In the genomic region with DNA sequence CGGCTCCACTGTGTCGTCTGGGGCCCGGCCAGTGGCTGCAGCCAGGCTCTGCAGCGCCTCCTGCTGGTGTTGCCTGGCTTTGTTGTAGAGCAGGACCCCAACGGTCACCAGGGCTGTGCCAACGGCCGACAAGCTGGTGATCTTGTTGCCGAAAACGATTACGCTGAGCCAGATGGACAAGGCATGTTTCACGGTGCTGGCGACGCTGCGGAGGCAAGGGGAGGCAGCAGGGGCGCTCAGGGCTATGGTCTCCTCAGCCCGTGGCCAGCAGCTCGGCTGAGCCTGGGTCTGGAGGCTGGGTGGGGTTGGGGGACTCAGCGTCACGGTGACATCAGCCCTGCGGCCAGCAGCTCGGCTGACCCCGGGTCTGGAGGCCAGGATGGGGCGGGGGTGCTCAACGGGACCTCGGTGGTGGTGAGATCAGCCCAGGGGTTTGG, we compare ENCODE assay signal across 9 cellular contexts. TPM values are rescaled to one million over a fixed set of nuclear protein-coding genes. Genes with fewer than 3 reads are reported as not detected.
DNase-seq lines count a peak whose midpoint lies in the region; ATAC-seq, FAIRE-seq and TF ChIP-seq lines count a peak whose summit lies in the region.
"Had no signal": no experiment of that assay in that cellular context is flagged by ENCODE, and none has a peak within 500 bp of the region (broad histone marks: within the 10 kb centered on the region; RNA-seq: fewer than 3 reads in every experiment).

No MANE protein-coding gene starts in this region.

- no peak for FAIRE-seq in A549 (lab: Jason Lieb, UNC)

- H3K4me1 ChIP-seq in A549 = no peaks in the 10 kb centered on the region
- no peaks in the 10 kb centered on the region for H3K4me1 ChIP-seq in HCT116 (ENCODE audit: control insufficient read depth in 1 of 2, insufficient read depth in 2 of 2, low read length in 2 of 2)
- H3K4me1 ChIP-seq in right lobe of liver = no peaks in the 10 kb centered on the region

- H3K9ac ChIP-seq in HCT116 (ENCODE audit: low read length) = no peak overlapping the region

- no peak for TF ChIP-seq RAD21 in A549 (conservative IDR thresholded peaks at IDR 0.05 in 1 of 2, IDR thresholded peaks at IDR 0.05 in 1 of 2)
- 0 out of 2 replicates have a peak, but pooled peaks have one; percentile 17 for TF ChIP-seq RAD21 in HCT116 (IDR thresholded peaks at IDR 0.05; ENCODE audit: low read depth)

- intact Hi-C loops in HCT116 (cut with micrococcal nuclease) = no loop called here
- intact Hi-C loops in right lobe of liver (cut with DNase I) = no loop called here

- no peak overlapping the region for H3K27ac ChIP-seq in A549
- H3K27ac ChIP-seq in HCT116 (ENCODE audit: low read depth, low read length) = no peak overlapping the region
- no peak overlapping the region for H3K27ac ChIP-seq in right lobe of liver

- TF ChIP-seq CTCF in A549 (IDR thresholded peaks at IDR 0.05) (peak; percentile 32; the same call in 2 of the 3 replicates), HCT116 (IDR thresholded peaks at IDR 0.05 in 2 of 3, conservative IDR thresholded peaks at IDR 0.05 in 1 of 3; ENCODE audit: borderline replicate concordance in 1 of 3, insufficient read depth in 1 of 3, low read depth in 2 of 3, low read length in 2 of 3) (peak in 2 of 3 experiments; percentile 63 to 67; a peak in 4 of 6 replicates), right lobe of liver (IDR thresholded peaks at IDR 0.05) (peak; percentile 17 to 42 (median 34))

- RAD21 ChIA-PET in HCT116 (lab: Charles Lee; ENCODE audit: low non-redundant PET in 1 of 2, low total read pairs in 2 of 2, uncharacterized antibody in 2 of 2, unreplicated experiment in 2 of 2) = no interaction called here

- CTCF ChIA-PET in A549 (lab: Yijun Ruan, JAX) = interaction anchor here (0.6 to 1.2 kb wide), 5 partner anchors 12 to 56 kb away, joined by 3 to 5 read pairs (median 3); no protein-coding TSS in a partner anchor
- CTCF ChIA-PET in HCT116 (lab: Charles Lee) = interaction anchor here (1.0 kb wide), 1 partner anchor 37 kb away, joined by 3 read pairs; no protein-coding TSS in a partner anchor

- DNase-seq in A549 (ENCODE audit: low read depth in 1 of 2, low spot score in 1 of 2) = peak in 1 of 2 experiments; percentile 14
- no peak for DNase-seq in HCT116 (ENCODE audit: low read depth, low spot score)
- peak; percentile 35 for DNase-seq in activated naive CD4-positive, alpha-beta T cell treated with Interleukin-2 at 50 U/mL for 16 hours
- DNase-seq in right lobe of liver = peak in 2 of 3 donors; percentile 37 to 46
- no peak for DNase-seq in midbrain (lab: John Stamatoyannopoulos, UW)

- WGBS in A549 (ENCODE audit: missing lambda C conversion rate) = 87% methylated on average over 24 of the region's 25 CpGs
- WGBS in right lobe of liver (ENCODE audit: insufficient coverage, low coverage, low lambda C conversion rate, missing lambda C conversion rate) = 91% methylated on average over 9 of the region's 25 CpGs

- H3K36me3 ChIP-seq in HCT116 (ENCODE audit: control insufficient read depth in 1 of 2, insufficient read depth in 2 of 2, low read length in 2 of 2) (peaks cover 0 to 7% of the 10 kb centered on the region in 2 experiments; a peak in 3 of 4 replicates), right lobe of liver (peaks cover 0 to 32% (median 14%) of the 10 kb centered on the region in 4 donors)

- H2AFZ ChIP-seq in HCT116 (ENCODE audit: low read depth, low read length, poor library complexity, severe bottlenecking) = no peak overlapping the region

- H3K9me3 ChIP-seq in A549 (no peaks in the 10 kb centered on the region), HCT116 (ENCODE audit: control insufficient read depth in 1 of 2, insufficient read depth in 1 of 2, low read depth in 1 of 2, low read length in 2 of 2) (no peaks in the 10 kb centered on the region), right lobe of liver (no peaks in the 10 kb centered on the region)

- H3K27me3 ChIP-seq in HCT116 (ENCODE audit: insufficient read depth, low read length) = no peaks in the 10 kb centered on the region
- no peaks in the 10 kb centered on the region for H3K27me3 ChIP-seq in right lobe of liver

- H3K4me3 ChIP-seq in A549 = no peak overlapping the region
- H3K4me3 ChIP-seq in HCT116 (replicated peaks in 1 of 2; ENCODE audit: low read depth in 1 of 2, low read length in 2 of 2) = no peak overlapping the region
- H3K4me3 ChIP-seq in right lobe of liver = no peak overlapping the region

- POLR2A ChIA-PET in A549 (lab: Yijun Ruan, JAX) = no interaction called here
- POLR2A ChIA-PET in HCT116 (lab: Charles Lee) = no interaction called here

- TF ChIP-seq POLR2A in A549 (IDR thresholded peaks at IDR 0.05; ENCODE audit: low read length) (no peak), HCT116 (IDR thresholded peaks at IDR 0.05; ENCODE audit: borderline replicate concordance, extremely low read depth, insufficient read depth, insufficient read length) (no peak), right lobe of liver (IDR thresholded peaks at IDR 0.05) (no peak)

- H4K20me1 ChIP-seq in HCT116 (ENCODE audit: insufficient read depth) = no peaks in the 10 kb centered on the region

- H3K4me2 ChIP-seq in A549 (no peak overlapping the region), HCT116 (ENCODE audit: low read length) (no peak overlapping the region)

- ATAC-seq in A549 (peak in 1 of 2 experiments; percentile 73; a peak in 3 of 6 replicates), HCT116 (peak; percentile 69), right lobe of liver (peak in 2 of 4 donors; percentile 17 to 46), GM18873 (IDR thresholded peaks at IDR 0.05; ENCODE audit: low FRiP score, unreplicated experiment) (no peak), HG02610 (IDR thresholded peaks at IDR 0.05; ENCODE audit: unreplicated experiment) (no peak), GM18868 (IDR thresholded peaks at IDR 0.05; ENCODE audit: unreplicated experiment) (no peak)

- TF ChIP-seq EP300 in A549 (IDR thresholded peaks at IDR 0.05) = no peak

- H3K79me2 ChIP-seq in HCT116 (ENCODE audit: insufficient read depth, low read length) = no peaks in the 10 kb centered on the region

- no TSS peak for BruUV-seq in HCT116 (replicated peaks; lab: Mats Ljungman, UMichigan)

- no peaks in the 10 kb centered on the region for H3K9me2 ChIP-seq in HCT116 (ENCODE audit: insufficient read depth)

TF ChIP-seq in A549, 52 proteins besides CTCF, POLR2A, EP300 and RAD21 (continues in another document):
- no peak for TF ChIP-seq MYC (IDR thresholded peaks at IDR 0.05; ENCODE audit: borderline replicate concordance, low read length)
- TF ChIP-seq MAZ (IDR thresholded peaks at IDR 0.05; ENCODE audit: borderline replicate concordance, low read depth, low read length) = no peak

TF ChIP-seq in HCT116, 20 proteins besides CTCF, POLR2A, EP300 and RAD21:
- no peak for TF ChIP-seq SRF (IDR thresholded peaks at IDR 0.05; ENCODE audit: low read depth)
- TF ChIP-seq, protein P1, sequence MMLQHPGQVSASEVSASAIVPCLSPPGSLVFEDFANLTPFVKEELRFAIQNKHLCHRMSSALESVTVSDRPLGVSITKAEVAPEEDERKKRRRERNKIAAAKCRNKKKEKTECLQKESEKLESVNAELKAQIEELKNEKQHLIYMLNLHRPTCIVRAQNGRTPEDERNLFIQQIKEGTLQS (IDR thresholded peaks at IDR 0.05) = no peak
- TF ChIP-seq CEBPB (IDR thresholded peaks at IDR 0.05; ENCODE audit: low read depth) = no peak
- TF ChIP-seq YY1 (IDR thresholded peaks at IDR 0.05; ENCODE audit: extremely low read depth, insufficient replicate concordance, low read depth, low read length) = no peak
TF ChIP-seq in HCT116: peak in this region for 0.

RNA-seq across cellular contexts. Expression of a gene that starts 7.0 kb away (rescaled TPM):
- polyA plus RNA-seq in A549 (2011; rRNA removed) (7.6 and 11.3 TPM in 2 replicates), A549 (2017; fragmentation: RNase III; extraction: RNeasy Plus Mini Kit Qiagen cat#74134 plus additional on column Dnase treatment) (33.8 to 35.0 TPM (median 33.8 TPM) in 3 replicates)
- 11.0 and 12.3 TPM in 2 replicates for polyA plus RNA-seq in A549 (2012; cell fraction: cytosol; rRNA removed)
- 22.1 and 34.8 TPM in 2 replicates for polyA plus RNA-seq in A549 (2012; cell fraction: nucleus; rRNA removed)
- polyA minus RNA-seq in A549 (2011; rRNA and poly(A)+ RNA removed) = 4.3 and 4.8 TPM in 2 replicates
- total RNA-seq in HCT116 (2021; ENCODE audit: unreplicated experiment) (31.5 TPM), right lobe of liver (10 to 100 TPM in 2 of 6 experiments, 1 to 10 TPM in 4; 8.0 to 11.8 (median 9.5) TPM)
- 30.9 and 32.5 TPM in 2 replicates for polyA plus RNA-seq in HCT116 (2012)

RNA-seq across cellular contexts. Expression of a gene that starts 26.8 kb away (rescaled TPM):
- polyA plus RNA-seq in A549 (2011; rRNA removed) = 10.8 and 16.6 TPM in 2 replicates
- 6.0 and 9.1 TPM in 2 replicates for polyA plus RNA-seq in A549 (2012; cell fraction: cytosol; rRNA removed)
- polyA plus RNA-seq in A549 (2012; cell fraction: nucleus; rRNA removed) = 20.5 and 23.9 TPM in 2 replicates
- 10.8 to 13.9 TPM (median 13.6 TPM) in 3 replicates for polyA plus RNA-seq in A549 (2017; fragmentation: RNase III; extraction: RNeasy Plus Mini Kit Qiagen cat#74134 plus additional on column Dnase treatment)
- polyA minus RNA-seq in A549 (2011; rRNA and poly(A)+ RNA removed) = 14.1 and 17.1 TPM in 2 replicates
- total RNA-seq in HCT116 (2021; ENCODE audit: unreplicated experiment) = 30.3 TPM
- 17.0 and 19.4 TPM in 2 replicates for polyA plus RNA-seq in HCT116 (2012)
- 10 to 100 TPM; 13.4 to 19.9 (median 17.0) TPM for total RNA-seq in right lobe of liver

RNA-seq across cellular contexts. Expression of a gene that starts 33.9 kb away (rescaled TPM):
- polyA plus RNA-seq in A549 (2011; rRNA removed) (not detected in 2 replicates), A549 (2017; fragmentation: RNase III; extraction: RNeasy Plus Mini Kit Qiagen cat#74134 plus additional on column Dnase treatment) (0.66 to 1.0 TPM (median 0.84 TPM) in 3 replicates)
- 0.45 and 0.52 TPM in 2 replicates for polyA plus RNA-seq in A549 (2012; cell fraction: cytosol; rRNA removed)
- 3.9 and 4.0 TPM in 2 replicates for polyA plus RNA-seq in A549 (2012; cell fraction: nucleus; rRNA removed)
- polyA minus RNA-seq in A549 (2011; rRNA and poly(A)+ RNA removed) = 0.50 TPM in 1 of 2 replicates, not detected in the other
- total RNA-seq in HCT116 (2021; ENCODE audit: unreplicated experiment) (8.7 TPM), right lobe of liver (1 to 10 TPM in 5 of 6 experiments, under 1 TPM in 1; 0.75 to 4.0 (median 2.3) TPM)
- 0.87 and 1.5 TPM in 2 replicates for polyA plus RNA-seq in HCT116 (2012)
- total RNA-seq: dermis microvascular lymphatic vessel endothelial cell had no signal

RNA-seq across cellular contexts. Expression of a gene that starts 50.5 kb away (rescaled TPM):
- 4.9 and 5.1 TPM in 2 replicates for polyA plus RNA-seq in A549 (2011; rRNA removed)
- polyA plus RNA-seq in A549 (2012; cell fraction: cytosol; rRNA removed) = 16.6 and 23.4 TPM in 2 replicates
- polyA plus RNA-seq in A549 (2012; cell fraction: nucleus; rRNA removed) = 132 and 216 TPM in 2 replicates
- 15.7 to 21.9 TPM (median 20.0 TPM) in 3 replicates for polyA plus RNA-seq in A549 (2017; fragmentation: RNase III; extraction: RNeasy Plus Mini Kit Qiagen cat#74134 plus additional on column Dnase treatment)
- 4.6 and 6.2 TPM in 2 replicates for polyA minus RNA-seq in A549 (2011; rRNA and poly(A)+ RNA removed)
- 194 TPM for total RNA-seq in HCT116 (2021; ENCODE audit: unreplicated experiment)
- 136 and 167 TPM in 2 replicates for polyA plus RNA-seq in HCT116 (2012)
- total RNA-seq in right lobe of liver = 10 to 100 TPM; 20.7 to 38.5 (median 33.9) TPM

RNA-seq across cellular contexts. Expression of a gene that starts 58.3 kb away (rescaled TPM):
- polyA plus RNA-seq in A549 (2011; rRNA removed) (6.7 and 13.7 TPM in 2 replicates), A549 (2017; fragmentation: RNase III; extraction: RNeasy Plus Mini Kit Qiagen cat#74134 plus additional on column Dnase treatment) (34.1 to 40.9 TPM (median 36.4 TPM) in 3 replicates)
- 14.4 and 18.0 TPM in 2 replicates for polyA plus RNA-seq in A549 (2012; cell fraction: cytosol; rRNA removed)
- 147 and 150 TPM in 2 replicates for polyA plus RNA-seq in A549 (2012; cell fraction: nucleus; rRNA removed)
- polyA minus RNA-seq in A549 (2011; rRNA and poly(A)+ RNA removed) = 7.4 and 12.4 TPM in 2 replicates
- total RNA-seq in HCT116 (2021; ENCODE audit: unreplicated experiment) (61.0 TPM), right lobe of liver (10 to 100 TPM in 4 of 6 experiments, 1 to 10 TPM in 2; 8.4 to 25.2 (median 11.0) TPM)
- polyA plus RNA-seq in HCT116 (2012) = 34.7 and 38.4 TPM in 2 replicates

Comparison
In these comparisons a context has a peak if more than half of its experiments do, and no peak if none do; other contexts are left out.
1. DNase-seq: peak in activated naive CD4-positive, alpha-beta T cell treated with Interleukin-2 at 50 U/mL for 16 hours (single experiment) and right lobe of liver (2 of 3); none in HCT116 (single experiment) and midbrain (single experiment).
2. Peak in every context shown above with its lines, with median percentiles within 50 percentile points of each other: CTCF ChIP-seq.